Comparison of ENCODE assay signal across 21 cellular contexts in the genomic region with DNA sequence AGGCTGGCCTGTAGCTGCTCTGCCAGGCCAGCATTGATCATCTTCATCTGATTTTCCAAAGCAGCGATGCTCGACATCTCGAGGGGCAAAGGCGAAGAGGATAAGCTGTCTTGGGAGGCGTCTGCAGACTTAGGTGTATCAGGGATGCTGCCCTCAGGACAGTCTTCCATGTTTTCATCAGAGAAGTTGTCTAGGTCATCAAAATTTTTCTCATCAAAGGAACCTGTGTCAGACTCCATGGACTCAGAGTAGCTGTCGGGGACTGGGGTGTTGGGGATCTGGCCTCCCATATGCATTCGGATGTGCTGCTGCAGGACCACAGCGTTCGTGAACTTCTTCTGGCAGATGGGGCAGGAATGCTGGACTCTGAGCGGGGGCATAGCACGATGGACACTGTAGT. TPM values are rescaled to one million over a fixed set of nuclear protein-coding genes. Genes with fewer than 3 reads are reported as not detected.
DNase-seq lines count a peak whose midpoint lies in the region; ATAC-seq, FAIRE-seq and TF ChIP-seq lines count a peak whose summit lies in the region.
"Had no signal": no experiment of that assay in that cellular context is flagged by ENCODE, and none has a peak within 500 bp of the region (broad histone marks: within the 10 kb centered on the region; RNA-seq: fewer than 3 reads in every experiment).

No MANE protein-coding gene starts in this region.

- intact Hi-C loops in HepG2 (cut with micrococcal nuclease; ENCODE audit: unreplicated experiment), result no loop called here
- intact Hi-C loops in right lobe of liver (cut with DNase I), result no loop called here
- intact Hi-C loops in activated CD4-positive, alpha-beta T cell treated with anti-CD3 and anti-CD28 coated beads for 36 hours (cut with DNase I, micrococcal nuclease), result no loop called here

- H3K9me3 Mint-ChIP-seq in endothelial cell (ENCODE audit: unreplicated experiment), result no peaks in the 10 kb centered on the region
- H3K9me3 Mint-ChIP-seq in neural crest cell, result no peaks in the 10 kb centered on the region
- no peaks in the 10 kb centered on the region for H3K9me3 Mint-ChIP-seq in activated CD4-positive, alpha-beta T cell treated with anti-CD3 and anti-CD28 coated beads for 36 hours (ENCODE audit: low read depth)

- peaks cover 7% of the 10 kb centered on the region for H3K27me3 Mint-ChIP-seq in endothelial cell (ENCODE audit: unreplicated experiment)
- H3K27me3 Mint-ChIP-seq in neural crest cell (ENCODE audit: low read depth), result peaks cover 2% of the 10 kb centered on the region
- peaks cover 18% of the 10 kb centered on the region for H3K27me3 Mint-ChIP-seq in activated CD4-positive, alpha-beta T cell treated with anti-CD3 and anti-CD28 coated beads for 36 hours

- H4K20me1 ChIP-seq in HepG2 (ENCODE audit: insufficient read depth, low read length), result no peaks in the 10 kb centered on the region

- TF ChIP-seq EP300 in HepG2 (IDR thresholded peaks at IDR 0.05; ENCODE audit: low read depth in 2 of 2, low read length in 2 of 2), result no peak
- no peak for TF ChIP-seq EP300 in HepG2 (CRISPR knock-in tag; IDR thresholded peaks at IDR 0.05; ENCODE audit: borderline replicate concordance)

- DNase-seq in HepG2 (ENCODE audit: low spot score) (no peak), right lobe of liver (no peak), endothelial cell (ENCODE audit: low spot score) (no peak), neural crest cell (ENCODE audit: low read depth, low spot score) (no peak), COLO829 (ENCODE audit: low spot score) (no peak)
- no peak for DNase-seq in activated CD4-positive, alpha-beta T cell treated with anti-CD3 and anti-CD28 coated beads for 36 hours
- DNase-seq in effector CD4-positive, alpha-beta T cell, result no peak
- DNase-seq: 8988T; C1 segment of cervical spinal cord; CD4-positive, alpha-beta memory T cell; DMS 273 treated with DMSO at 0.1 percent for 48 hours; DMS79; EL; GDM1; GM23248; H7; HCEC 1CT had no signal

- H3K27me3 ChIP-seq in HepG2 (ENCODE audit: control insufficient read depth in 1 of 2, insufficient read depth in 2 of 2, low read length in 2 of 2) (no peaks in the 10 kb centered on the region), right lobe of liver (no peaks in the 10 kb centered on the region)

- in situ Hi-C loops in HepG2 (cut with HindIII; ENCODE audit: extremely low pct_ligation_motif_present, low pct_unique_long_range_greater_than_20kb), result no loop called here

- BruUV-seq in HepG2 (replicated peaks; lab: Mats Ljungman, UMichigan), result no TSS peak

- H3K9me3 ChIP-seq in HepG2 (ENCODE audit: low read length) (no peaks in the 10 kb centered on the region), right lobe of liver (no peaks in the 10 kb centered on the region)

- H3K27ac ChIP-seq in HepG2 (ENCODE audit: extremely low read length, insufficient read depth, low read length), result no peak overlapping the region
- H3K27ac ChIP-seq in right lobe of liver, result peak overlapping the region in 1 of 3 donors; percentile 84
- H3K27ac ChIP-seq: GM23248 had no signal

- no peak overlapping the region for H3K9ac ChIP-seq in HepG2 (ENCODE audit: insufficient read depth, low read depth, low read length)
- H3K9ac ChIP-seq: GM23248 had no signal

- peaks cover 20 to 48% of the 10 kb centered on the region in 2 experiments for H3K36me3 ChIP-seq in HepG2 (replicated peaks in 1 of 2; ENCODE audit: control insufficient read depth in 1 of 2, insufficient read depth in 2 of 2, low read length in 2 of 2)
- peaks cover 0 to 39% (median 19%) of the 10 kb centered on the region in 4 donors for H3K36me3 ChIP-seq in right lobe of liver

- CTCF ChIA-PET in HepG2 (lab: Yijun Ruan, JAX; ENCODE audit: low intra/inter-chr PET ratio, low total read pairs), result no interaction called here
- CTCF ChIA-PET in activated CD4-positive, alpha-beta T cell treated with anti-CD3 and anti-CD28 coated beads for 36 hours (lab: Charles Lee), result no interaction called here

- H3K4me3 ChIP-seq in HepG2 (replicated peaks in 1 of 3; ENCODE audit: insufficient read depth in 1 of 3, low read depth in 2 of 3, low read length in 3 of 3), result no peak overlapping the region
- no peak overlapping the region for H3K4me3 ChIP-seq in right lobe of liver
- H3K4me3 ChIP-seq: GM12878, GM23248 had no signal

- H3K4me1 ChIP-seq in HepG2 (ENCODE audit: insufficient read depth, low read length), result peaks cover 16% of the 10 kb centered on the region
- H3K4me1 ChIP-seq in right lobe of liver, result peaks cover 0 to 56% (median 20%) of the 10 kb centered on the region in 4 donors

- H3K4me2 ChIP-seq in HepG2 (ENCODE audit: low read depth, low read length), result no peak overlapping the region

- H3K27ac Mint-ChIP-seq in endothelial cell (ENCODE audit: unreplicated experiment) (no peak overlapping the region), neural crest cell (ENCODE audit: unreplicated experiment) (peak overlapping the region; percentile 27)
- no peak overlapping the region for H3K27ac Mint-ChIP-seq in activated CD4-positive, alpha-beta T cell treated with anti-CD3 and anti-CD28 coated beads for 36 hours
- H3K27ac Mint-ChIP-seq: CD4-positive, alpha-beta memory T cell had no signal

- TF ChIP-seq POLR2A in HepG2 (IDR thresholded peaks at IDR 0.05; ENCODE audit: insufficient read depth in 1 of 2, low read depth in 2 of 2, low read length in 2 of 2), result no peak
- TF ChIP-seq POLR2A in right lobe of liver (IDR thresholded peaks at IDR 0.05), result no peak

- peaks cover 30% of the 10 kb centered on the region for H3K36me3 Mint-ChIP-seq in endothelial cell (ENCODE audit: low read depth, unreplicated experiment)
- H3K36me3 Mint-ChIP-seq in neural crest cell (ENCODE audit: low read depth), result peaks cover 64% of the 10 kb centered on the region
- no peaks in the 10 kb centered on the region for H3K36me3 Mint-ChIP-seq in activated CD4-positive, alpha-beta T cell treated with anti-CD3 and anti-CD28 coated beads for 36 hours (ENCODE audit: low read depth)
- H3K36me3 Mint-ChIP-seq: CD4-positive, alpha-beta memory T cell had no signal

- no peak overlapping the region for H2AFZ ChIP-seq in HepG2 (ENCODE audit: low read length)
- H2AFZ ChIP-seq: GM23248 had no signal

- H3K4me3 Mint-ChIP-seq in endothelial cell (ENCODE audit: unreplicated experiment) (peak overlapping the region; percentile 29), neural crest cell (no peak overlapping the region)
- H3K4me3 Mint-ChIP-seq in activated CD4-positive, alpha-beta T cell treated with anti-CD3 and anti-CD28 coated beads for 36 hours, result no peak overlapping the region
- H3K4me3 Mint-ChIP-seq: CD4-positive, alpha-beta memory T cell had no signal

- no peak for TF ChIP-seq RAD21 in HepG2 (CRISPR knock-in tag; IDR thresholded peaks at IDR 0.05)

- POLR2A ChIA-PET in HepG2 (lab: Yijun Ruan, JAX), result no interaction called here
- POLR2A ChIA-PET in activated CD4-positive, alpha-beta T cell treated with anti-CD3 and anti-CD28 coated beads for 36 hours (lab: Charles Lee), result no interaction called here

- H3K4me1 Mint-ChIP-seq in endothelial cell (ENCODE audit: unreplicated experiment), result peaks cover 17% of the 10 kb centered on the region
- peaks cover 77% of the 10 kb centered on the region for H3K4me1 Mint-ChIP-seq in neural crest cell
- H3K4me1 Mint-ChIP-seq in activated CD4-positive, alpha-beta T cell treated with anti-CD3 and anti-CD28 coated beads for 36 hours, result no peaks in the 10 kb centered on the region
- H3K4me1 Mint-ChIP-seq: CD4-positive, alpha-beta memory T cell had no signal

- no peak for TF ChIP-seq CTCF in HepG2 (CRISPR knock-in tag; IDR thresholded peaks at IDR 0.05)
- no peak for TF ChIP-seq CTCF in right lobe of liver (IDR thresholded peaks at IDR 0.05)
- no peak for TF ChIP-seq CTCF in endothelial cell (IDR thresholded peaks at IDR 0.05; ENCODE audit: unreplicated experiment)
- TF ChIP-seq CTCF in neural crest cell (conservative IDR thresholded peaks at IDR 0.05), result no peak

- ATAC-seq in HepG2 (no peak), right lobe of liver (no peak)
- no peak for ATAC-seq in activated CD4-positive, alpha-beta T cell treated with anti-CD3 and anti-CD28 coated beads for 36 hours
- ATAC-seq: GM12878 had no signal

- WGBS in HepG2 (ENCODE audit: low lambda C conversion rate), result 93% methylated on average over 10 of the region's 11 CpGs
- WGBS in right lobe of liver (ENCODE audit: insufficient coverage, low coverage, low lambda C conversion rate, missing lambda C conversion rate), result 83% methylated on average over 4 of the region's 11 CpGs

- peaks cover 20% of the 10 kb centered on the region for H3K79me2 ChIP-seq in HepG2 (ENCODE audit: insufficient read depth, low read length)

- no peak for FAIRE-seq in HepG2 (lab: Jason Lieb, UNC)
- FAIRE-seq: D721Med, GM12878, GM19239, H1 had no signal

TF ChIP-seq in HepG2, 621 proteins besides CTCF, POLR2A, EP300 and RAD21 (continues in another document):
- 0 out of 2 replicates have a peak, but pooled peaks have one; percentile 11 for TF ChIP-seq RBFOX2 (IDR thresholded peaks at IDR 0.05; ENCODE audit: low read depth, low read length)

RNA-seq across cellular contexts. Expression of gene SALL1, which starts 11.5 kb away (rescaled TPM):
- 12.3 and 18.5 TPM in 2 replicates for total RNA-seq in HepG2 (2016; rRNA removed; fragmentation: Illumina TruSeq; extraction: Trizol)
- 3.8 and 4.7 TPM in 2 replicates for total RNA-seq in HepG2 (2016; cell fraction: cytosol; rRNA removed; fragmentation: Illumina TruSeq; extraction: Trizol; ENCODE audit: low read depth)
- total RNA-seq in HepG2 (2016; cell fraction: insoluble cytoplasmic fraction; rRNA removed; fragmentation: Illumina TruSeq; extraction: Trizol), result 12.7 and 13.5 TPM in 2 replicates
- total RNA-seq in HepG2 (2016; cell fraction: membrane; rRNA removed; fragmentation: Illumina TruSeq; extraction: Trizol), result 12.7 and 14.2 TPM in 2 replicates
- total RNA-seq in HepG2 (2016; cell fraction: nucleus; rRNA removed; fragmentation: Illumina TruSeq; extraction: Trizol), result 12.5 and 15.2 TPM in 2 replicates
- polyA plus RNA-seq in HepG2 (2011; rRNA removed), result 5.9 and 6.6 TPM in 2 replicates
- polyA plus RNA-seq in HepG2 (2011; cell fraction: cytosol; rRNA removed), result 3.8 and 4.0 TPM in 2 replicates
- polyA plus RNA-seq in HepG2 (2011; cell fraction: nucleus; rRNA removed), result 7.7 TPM in 2 replicates
- 6.2 and 6.9 TPM in 2 replicates for polyA plus RNA-seq in HepG2 (2012)
- 2.3 and 3.0 TPM in 2 replicates for polyA plus RNA-seq in HepG2 (2016; cell fraction: cytosol; fragmentation: Illumina TruSeq; extraction: Trizol; ENCODE audit: low read depth)
- 16.0 and 21.0 TPM in 2 replicates for polyA plus RNA-seq in HepG2 (2016; cell fraction: insoluble cytoplasmic fraction; fragmentation: Illumina TruSeq; extraction: Trizol; ENCODE audit: low read depth)
- polyA plus RNA-seq in HepG2 (2016; cell fraction: membrane; fragmentation: Illumina TruSeq; extraction: Trizol; ENCODE audit: low read depth), result 8.5 and 9.6 TPM in 2 replicates
- 30.9 and 34.8 TPM in 2 replicates for polyA plus RNA-seq in HepG2 (2016; cell fraction: nucleus; fragmentation: Illumina TruSeq; extraction: Trizol; ENCODE audit: insufficient read depth, low read depth)
- 0.02 and 5.6 TPM in 2 replicates for polyA minus RNA-seq in HepG2 (2011; rRNA and poly(A)+ RNA removed; ENCODE audit: low replicate concordance)
- polyA minus RNA-seq in HepG2 (2011; cell fraction: cytosol; rRNA and poly(A)+ RNA removed), result 3.4 and 4.2 TPM in 2 replicates
- polyA minus RNA-seq in HepG2 (2011; cell fraction: nucleus; rRNA and poly(A)+ RNA removed), result 4.0 and 4.2 TPM in 2 replicates
- total RNA-seq in right lobe of liver, result 10 to 100 TPM; 22.9 to 30.1 (median 26.4) TPM
- total RNA-seq in endothelial cell (ENCODE audit: unreplicated experiment), result 45.1 TPM
- 79.4 and 85.7 TPM in 2 replicates for total RNA-seq in neural crest cell
- total RNA-seq in activated CD4-positive, alpha-beta T cell treated with anti-CD3 and anti-CD28 coated beads for 36 hours, result not detected
- total RNA-seq: CD4-positive, alpha-beta memory T cell had no signal
- polyA plus RNA-seq: CD4-positive, alpha-beta memory T cell had no signal

Comparison
In these comparisons a context has a peak if more than half of its experiments do, and no peak if none do; other contexts are left out.
1. RNA of gene SALL1, which starts 11.5 kb away (total RNA-seq): 79.4 to 85.7 TPM in neural crest cell, 45.1 TPM in endothelial cell (single experiment), 22.9 to 30.1 TPM in right lobe of liver and 3.8 to 18.5 TPM in HepG2; not detected in activated CD4-positive, alpha-beta T cell treated with anti-CD3 and anti-CD28 coated beads for 36 hours; every median in the first group is over 4 times any median in the second.